Comparison of ENCODE assay signal across 8 cellular contexts in the genomic region with DNA sequence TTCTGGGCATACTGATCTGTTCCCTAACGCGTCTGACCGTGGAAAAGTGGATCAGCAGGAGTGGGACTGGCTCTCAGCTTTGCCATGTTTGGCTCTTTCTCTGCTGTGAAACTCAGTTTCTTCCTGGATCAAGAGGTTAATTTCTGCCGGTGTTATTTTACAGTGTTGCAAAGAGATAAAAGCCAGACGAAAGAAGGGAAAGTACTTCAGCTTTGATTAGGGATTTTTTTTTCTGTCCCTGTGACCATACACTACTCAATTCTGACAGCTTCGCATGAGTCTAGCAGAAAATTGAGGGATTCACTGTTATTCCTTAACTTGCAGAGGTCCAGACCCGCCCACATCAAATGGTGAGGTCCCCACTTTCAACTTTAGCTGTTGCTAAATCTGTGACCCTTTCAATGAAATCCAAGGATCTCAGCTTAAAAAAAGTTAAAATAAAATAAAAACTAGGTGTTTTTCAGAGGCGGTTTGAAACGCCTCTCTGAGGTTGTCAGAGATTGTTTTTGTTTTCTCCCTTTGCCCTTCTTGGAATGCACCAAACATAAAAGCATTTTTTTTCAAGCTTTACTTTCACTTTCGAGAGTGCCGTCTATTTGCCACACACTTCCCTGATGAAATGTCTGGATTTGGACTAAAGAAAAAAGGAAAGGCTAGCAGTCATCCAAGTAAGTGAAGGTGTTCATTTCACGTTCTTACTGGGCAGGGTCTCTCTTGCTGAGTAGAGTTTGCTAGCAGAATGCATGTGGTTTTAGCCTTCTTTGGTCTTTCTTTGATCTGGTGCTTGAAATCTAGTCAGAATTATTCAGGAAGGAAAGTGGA. TPM values are rescaled to one million over a fixed set of nuclear protein-coding genes. Genes with fewer than 3 reads are reported as not detected.
DNase-seq lines count a peak whose midpoint lies in the region; ATAC-seq and TF ChIP-seq lines count a peak whose summit lies in the region.

Gene TLR3, plus strand, starts transcription at position 576 of the 822 bp plus-strand sequence. CDS start 7,464 bp downstream, outside the sequence.

- H3K27ac ChIP-seq in right lobe of liver = peak within 1 kb of the TSS; percentile 47 to 83 (median 52)
- H3K27ac ChIP-seq in thyroid gland = peak within 1 kb of the TSS; percentile 39 to 70 (median 46)

- no peaks in the 10 kb centered on the region for H3K36me3 ChIP-seq in right lobe of liver
- H3K36me3 ChIP-seq in thyroid gland = no peaks in the 10 kb centered on the region

- peak; percentile 18 for DNase-seq in Daoy (ENCODE audit: low read depth)
- DNase-seq in LHCN-M2 (ENCODE audit: low read depth) = peak; percentile 48
- DNase-seq in right lobe of liver = no peak
- peak; percentile 20 to 24 for DNase-seq in thyroid gland
- no peak for DNase-seq in NCI-H1694 (lab: John Stamatoyannopoulos, UW)
- no peak for DNase-seq in DMS153 (lab: John Stamatoyannopoulos, UW)
- no peak for DNase-seq in islet precursor cell

- H3K27me3 Mint-ChIP-seq in brain = no peaks in the 10 kb centered on the region

- H3K4me3 ChIP-seq in right lobe of liver (peak within 1 kb of the TSS; percentile 43 to 54 (median 50)), thyroid gland (replicated peaks in 1 of 3) (peak within 1 kb of the TSS in 2 of 3 donors; percentile 32 to 60)

- TF ChIP-seq CTCF in brain (conservative IDR thresholded peaks at IDR 0.05) (no peak), right lobe of liver (IDR thresholded peaks at IDR 0.05) (no peak), thyroid gland (IDR thresholded peaks at IDR 0.05) (no peak)

- ATAC-seq in right lobe of liver = peak; percentile 64 to 74 (median 70)

- peaks cover 0 to 6% (median 0%) of the 10 kb centered on the region in 4 donors for H3K4me1 ChIP-seq in right lobe of liver
- H3K4me1 ChIP-seq in thyroid gland = peaks cover 0 to 15% of the 10 kb centered on the region in 2 donors

- TF ChIP-seq POLR2A in right lobe of liver (IDR thresholded peaks at IDR 0.05) (no peak), thyroid gland (IDR thresholded peaks at IDR 0.05) (no peak)

- peak within 1 kb of the TSS in 3 of 5 experiments; percentile 28 to 54 (median 45) for H3K27ac Mint-ChIP-seq in brain

- WGBS in right lobe of liver (ENCODE audit: insufficient coverage, low coverage, low lambda C conversion rate, missing lambda C conversion rate) = under 1% methylated on average over 12 of the region's 12 CpGs
- 1% methylated on average over 12 of the region's 12 CpGs for WGBS in thyroid gland, 2 donors

- H3K27me3 ChIP-seq in right lobe of liver (no peaks in the 10 kb centered on the region), thyroid gland (no peaks in the 10 kb centered on the region)

- H3K9me3 Mint-ChIP-seq in brain = peaks cover 0 to 4% (median 0%) of the 10 kb centered on the region in 5 experiments

- intact Hi-C loops in right lobe of liver (cut with DNase I) (loop anchor here in 1 of 2 donors (10.0 kb wide), 1 partner anchor 66 kb away; no protein-coding TSS in a partner anchor), thyroid gland (cut with DNase I) (no loop called here)

- peak within 1 kb of the TSS; percentile 7 to 82 (median 71) for H3K4me3 Mint-ChIP-seq in brain

- no peaks in the 10 kb centered on the region for H3K9me3 ChIP-seq in right lobe of liver
- H3K9me3 ChIP-seq in thyroid gland = no peaks in the 10 kb centered on the region

- H3K4me1 Mint-ChIP-seq in brain = peaks cover 36% of the 10 kb centered on the region

- no peaks in the 10 kb centered on the region for H3K36me3 Mint-ChIP-seq in brain

RNA-seq across cellular contexts. Expression of gene TLR3, which starts in this region (rescaled TPM):
- 2.6 and 6.1 TPM in 2 replicates for total RNA-seq in Daoy (2014; rRNA removed; shearing (Covaris generic))
- total RNA-seq in LHCN-M2 (2014; rRNA removed) = 4.9 and 5.4 TPM in 2 replicates
- polyA plus RNA-seq in LHCN-M2 (2012) = 1.3 TPM
- 0.36 TPM for polyA plus RNA-seq in brain (ENCODE audit: insufficient read depth, low read depth, low replicate concordance)
- 10 to 100 TPM in 2 of 6 experiments, 1 to 10 TPM in 4; 6.8 to 14.9 (median 9.2) TPM for total RNA-seq in right lobe of liver
- 10 to 100 TPM in 2 of 4 donors, 1 to 10 TPM in 2; 6.5 to 13.1 (median 10.0) TPM for total RNA-seq in thyroid gland

Comparison
In these comparisons a context has a peak if more than half of its experiments do, and no peak if none do; other contexts are left out.
1. DNase-seq: peak in Daoy (single experiment), LHCN-M2 (single experiment) and thyroid gland (2 of 2); none in right lobe of liver (0 of 3), NCI-H1694 (single experiment), DMS153 (single experiment) and islet precursor cell (single experiment).